12 cellular contexts compared by ENCODE assay signal in the genomic region with DNA sequence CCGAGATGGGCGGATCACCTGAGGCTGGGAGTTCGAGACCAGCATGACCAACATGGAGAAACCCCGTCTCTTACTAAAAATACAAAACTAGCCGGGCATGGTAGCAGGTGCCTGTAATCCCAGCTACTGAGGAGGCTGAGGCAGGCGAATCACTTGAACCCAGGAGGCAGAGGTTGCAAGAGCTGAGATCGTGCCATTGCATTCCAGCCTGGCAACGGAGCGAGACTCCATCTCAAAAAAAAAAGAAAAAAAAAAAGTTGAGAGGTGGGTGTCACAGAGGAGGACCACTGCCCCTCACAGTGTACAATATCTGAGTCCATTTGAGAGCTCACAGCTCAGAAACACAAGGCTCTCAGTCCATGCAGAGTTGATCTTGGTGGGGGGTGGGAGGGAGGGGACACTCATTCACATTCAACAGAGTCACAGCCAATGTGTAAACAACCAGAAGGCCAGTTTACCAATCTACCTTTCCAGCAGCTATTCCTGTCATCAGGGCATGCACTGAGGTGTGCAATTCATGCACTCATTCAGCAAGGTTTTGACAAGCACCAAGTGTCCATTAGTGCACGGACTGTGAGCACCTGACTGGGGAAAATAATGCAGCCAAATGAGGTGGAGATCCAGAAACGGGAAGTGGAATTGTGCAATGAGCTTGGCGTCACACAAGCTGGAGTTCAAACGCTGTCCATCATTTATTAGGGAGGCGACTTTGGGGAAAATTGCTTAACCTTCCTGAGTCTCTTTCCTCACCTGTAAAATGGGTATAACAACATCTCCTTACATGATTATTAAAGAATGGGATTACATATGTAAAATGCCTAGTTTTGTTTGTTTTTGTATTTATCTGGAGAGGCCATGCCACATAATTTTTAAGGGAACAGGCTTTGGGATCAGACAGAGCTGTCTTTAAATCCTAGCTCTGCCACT.
DNase-seq lines count a peak whose midpoint lies in the region; ATAC-seq, FAIRE-seq and TF ChIP-seq lines count a peak whose summit lies in the region.
"Had no signal": no experiment of that assay in that cellular context is flagged by ENCODE, and none has a peak within 500 bp of the region (broad histone marks: within the 10 kb centered on the region; RNA-seq: fewer than 3 reads in every experiment).

No MANE protein-coding gene starts in this region.

- no peak overlapping the region for H3K4me3 ChIP-seq in BLaER1 treated with 17β-estradiol and CSF1 and Interleukin-3, amounts not matched to agents 10 nM and 100 nM
- H3K4me3 ChIP-seq: sigmoid colon had no signal

- H3K4me1 ChIP-seq in BLaER1 treated with 17β-estradiol and CSF1 and Interleukin-3, amounts not matched to agents 10 nM and 100 nM = peaks cover 34 to 47% (median 41%) of the 10 kb centered on the region in 10 experiments

- no peak for TF ChIP-seq RAD21 in Ishikawa (IDR thresholded peaks at IDR 0.05; ENCODE audit: low read depth)

- peak overlapping the region; percentile 21 to 94 (median 81) for H3K4me2 ChIP-seq in BLaER1 treated with 17β-estradiol and CSF1 and Interleukin-3, amounts not matched to agents 10 nM and 100 nM

- peak overlapping the region in 6 of 11 experiments; percentile 12 to 59 (median 28); a peak in 8 of 22 replicates for H3K27ac ChIP-seq in BLaER1 treated with 17β-estradiol and CSF1 and Interleukin-3, amounts not matched to agents 10 nM and 100 nM
- H3K27ac ChIP-seq in RWPE1 = no peak overlapping the region
- H3K27ac ChIP-seq: sigmoid colon had no signal

- TF ChIP-seq EP300 in Ishikawa (IDR thresholded peaks at IDR 0.05; ENCODE audit: borderline replicate concordance) = no peak

- FAIRE-seq in islet of Langerhans (lab: Jason Lieb, UNC) = peak; percentile 45
- FAIRE-seq: kidney had no signal

- no peak for ATAC-seq in GM18502 (IDR thresholded peaks at IDR 0.05; ENCODE audit: poor library complexity, unreplicated experiment)

- DNase-seq in RWPE1 (ENCODE audit: low spot score) = peak; percentile 44
- no peak for DNase-seq in stimulated activated CD4-positive, alpha-beta T cell treated with anti-CD3 and anti-CD28 coated beads, Interleukin-2, amount 100 ng/mL, for 48 hours
- DNase-seq in activated naive CD4-positive, alpha-beta T cell treated with anti-CD3 and anti-CD28 coated beads, Interleukin-2, amount 50 U/mL, for 16 hours = no peak
- DNase-seq in T1000 (lab: John Stamatoyannopoulos, UW) = no peak
- DNase-seq: effector CD4-positive, alpha-beta T cell; kidney; sigmoid colon; SW 1271 had no signal

- H3K27me3 ChIP-seq in BLaER1 treated with 17β-estradiol and CSF1 and Interleukin-3, amounts not matched to agents 10 nM and 100 nM = no peaks in the 10 kb centered on the region
- H3K27me3 ChIP-seq: sigmoid colon had no signal

- POLR2A ChIA-PET in RWPE1 (lab: Yijun Ruan, JAX; ENCODE audit: low non-redundant PET) = no interaction called here

- H4K20me1 ChIP-seq in BLaER1 treated with 17β-estradiol and CSF1 and Interleukin-3, amounts not matched to agents 10 nM and 100 nM = peaks cover 0 to 6% (median 2%) of the 10 kb centered on the region in 11 experiments; a peak in 20 of 22 replicates

- TF ChIP-seq CTCF in RWPE1 (conservative IDR thresholded peaks at IDR 0.05; ENCODE audit: low read depth) = no peak

- CTCF ChIA-PET in RWPE1 (lab: Yijun Ruan, JAX) = interaction anchor here (1.0 to 2.1 kb wide), 2 partner anchors 61 to 225 kb away, joined by 7 to 15 read pairs; no protein-coding TSS in a partner anchor

- H3K36me3 ChIP-seq in BLaER1 treated with 17β-estradiol and CSF1 and Interleukin-3, amounts not matched to agents 10 nM and 100 nM = peaks cover 0 to under 1% (median 0%) of the 10 kb centered on the region in 11 experiments; a peak in 3 of 22 replicates
- H3K36me3 ChIP-seq: sigmoid colon had no signal

- H3K9ac ChIP-seq in BLaER1 treated with 17β-estradiol and CSF1 and Interleukin-3, amounts not matched to agents 10 nM and 100 nM = no peak overlapping the region

- no peaks in the 10 kb centered on the region for H3K9me3 ChIP-seq in BLaER1 treated with 17β-estradiol and CSF1 and Interleukin-3, amounts not matched to agents 10 nM and 100 nM (replicated peaks in 1 of 11)
- H3K9me3 ChIP-seq: sigmoid colon had no signal

TF ChIP-seq in Ishikawa, 13 proteins besides CTCF, POLR2A, EP300 and RAD21:
- TF ChIP-seq CEBPB (IDR thresholded peaks at IDR 0.05) = peak; percentile 99
- TF ChIP-seq, protein P1, sequence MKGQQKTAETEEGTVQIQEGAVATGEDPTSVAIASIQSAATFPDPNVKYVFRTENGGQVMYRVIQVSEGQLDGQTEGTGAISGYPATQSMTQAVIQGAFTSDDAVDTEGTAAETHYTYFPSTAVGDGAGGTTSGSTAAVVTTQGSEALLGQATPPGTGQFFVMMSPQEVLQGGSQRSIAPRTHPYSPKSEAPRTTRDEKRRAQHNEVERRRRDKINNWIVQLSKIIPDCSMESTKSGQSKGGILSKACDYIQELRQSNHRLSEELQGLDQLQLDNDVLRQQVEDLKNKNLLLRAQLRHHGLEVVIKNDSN (IDR thresholded peaks at IDR 0.05) = peak; percentile 33; the same call in 1 of the 2 replicates
- TF ChIP-seq, protein P2, sequence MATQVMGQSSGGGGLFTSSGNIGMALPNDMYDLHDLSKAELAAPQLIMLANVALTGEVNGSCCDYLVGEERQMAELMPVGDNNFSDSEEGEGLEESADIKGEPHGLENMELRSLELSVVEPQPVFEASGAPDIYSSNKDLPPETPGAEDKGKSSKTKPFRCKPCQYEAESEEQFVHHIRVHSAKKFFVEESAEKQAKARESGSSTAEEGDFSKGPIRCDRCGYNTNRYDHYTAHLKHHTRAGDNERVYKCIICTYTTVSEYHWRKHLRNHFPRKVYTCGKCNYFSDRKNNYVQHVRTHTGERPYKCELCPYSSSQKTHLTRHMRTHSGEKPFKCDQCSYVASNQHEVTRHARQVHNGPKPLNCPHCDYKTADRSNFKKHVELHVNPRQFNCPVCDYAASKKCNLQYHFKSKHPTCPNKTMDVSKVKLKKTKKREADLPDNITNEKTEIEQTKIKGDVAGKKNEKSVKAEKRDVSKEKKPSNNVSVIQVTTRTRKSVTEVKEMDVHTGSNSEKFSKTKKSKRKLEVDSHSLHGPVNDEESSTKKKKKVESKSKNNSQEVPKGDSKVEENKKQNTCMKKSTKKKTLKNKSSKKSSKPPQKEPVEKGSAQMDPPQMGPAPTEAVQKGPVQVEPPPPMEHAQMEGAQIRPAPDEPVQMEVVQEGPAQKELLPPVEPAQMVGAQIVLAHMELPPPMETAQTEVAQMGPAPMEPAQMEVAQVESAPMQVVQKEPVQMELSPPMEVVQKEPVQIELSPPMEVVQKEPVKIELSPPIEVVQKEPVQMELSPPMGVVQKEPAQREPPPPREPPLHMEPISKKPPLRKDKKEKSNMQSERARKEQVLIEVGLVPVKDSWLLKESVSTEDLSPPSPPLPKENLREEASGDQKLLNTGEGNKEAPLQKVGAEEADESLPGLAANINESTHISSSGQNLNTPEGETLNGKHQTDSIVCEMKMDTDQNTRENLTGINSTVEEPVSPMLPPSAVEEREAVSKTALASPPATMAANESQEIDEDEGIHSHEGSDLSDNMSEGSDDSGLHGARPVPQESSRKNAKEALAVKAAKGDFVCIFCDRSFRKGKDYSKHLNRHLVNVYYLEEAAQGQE (IDR thresholded peaks at IDR 0.05; ENCODE audit: low read depth) = no peak
- no peak for TF ChIP-seq CREB1 (IDR thresholded peaks at IDR 0.05; ENCODE audit: low read depth)
- TF ChIP-seq NFIC (IDR thresholded peaks at IDR 0.05) = 0 out of 2 replicates have a peak, but pooled peaks have one; percentile 8
- TF ChIP-seq, protein P3, sequence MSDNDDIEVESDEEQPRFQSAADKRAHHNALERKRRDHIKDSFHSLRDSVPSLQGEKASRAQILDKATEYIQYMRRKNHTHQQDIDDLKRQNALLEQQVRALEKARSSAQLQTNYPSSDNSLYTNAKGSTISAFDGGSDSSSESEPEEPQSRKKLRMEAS (IDR thresholded peaks at IDR 0.05) = peak; percentile 36; the same call in 1 of the 2 replicates
